In the genomic region with DNA sequence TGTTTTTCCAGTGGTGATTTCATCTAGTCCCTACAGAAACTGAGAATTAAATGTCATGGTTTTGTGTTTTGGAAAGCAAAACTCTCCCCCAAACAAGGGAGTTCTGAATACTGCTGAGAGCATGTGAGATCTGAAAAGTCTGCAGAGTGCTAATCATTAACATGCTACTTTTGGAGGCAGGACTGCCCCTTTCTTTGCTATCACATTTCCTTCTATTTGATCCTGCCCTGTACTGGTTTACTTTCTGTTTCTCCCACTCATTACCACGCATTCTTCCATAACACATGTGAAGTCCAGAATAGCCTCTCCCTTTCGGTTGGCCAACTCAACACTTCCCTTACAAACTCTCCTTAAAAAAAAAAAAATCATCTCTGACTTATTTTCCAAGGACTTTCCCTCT, we compare ENCODE assay signal across 8 cellular contexts.
DNase-seq lines count a peak whose midpoint lies in the region; ATAC-seq and TF ChIP-seq lines count a peak whose summit lies in the region.

No MANE protein-coding gene starts in this region.

- no peaks in the 10 kb centered on the region for H3K79me2 ChIP-seq in H9 (ENCODE audit: insufficient read depth, low read length)

- H3K4ac ChIP-seq in H9 (ENCODE audit: low read depth, low read length), result no peak overlapping the region

- H4K20me1 ChIP-seq in H9 (ENCODE audit: control insufficient read depth, insufficient read depth, insufficient read length), result no peaks in the 10 kb centered on the region

- H3K4me1 Mint-ChIP-seq in H9, result peaks cover 69 to 86% of the 10 kb centered on the region in 2 experiments
- peaks cover 14% of the 10 kb centered on the region for H3K4me1 Mint-ChIP-seq in stimulated activated effector memory CD8-positive, alpha-beta T cell treated with anti-CD3 and anti-CD28 coated beads, Interleukin-12 subunit alpha, Interleukin-12 subunit beta, amount 100 ng/mL, for 72 hours

- no peak overlapping the region for H3K56ac ChIP-seq in H9 (ENCODE audit: insufficient read length, low read depth, low read length)

- H3K23ac ChIP-seq in H9 (ENCODE audit: insufficient read length, low read depth, low read length), result no peak overlapping the region

- no peaks in the 10 kb centered on the region for H3K36me3 Mint-ChIP-seq in H9 (ENCODE audit: insufficient read depth in 1 of 3, low read depth in 3 of 3)
- H3K36me3 Mint-ChIP-seq in stimulated activated effector memory CD8-positive, alpha-beta T cell treated with anti-CD3 and anti-CD28 coated beads, Interleukin-12 subunit alpha, Interleukin-12 subunit beta, amount 100 ng/mL, for 72 hours, result no peaks in the 10 kb centered on the region

- intact Hi-C loops in esophagus muscularis mucosa (cut with DNase I), result no loop called here

- H3T11ph ChIP-seq in H9 (ENCODE audit: low read length), result no peak overlapping the region

- no peak overlapping the region for H2BK5ac ChIP-seq in H9 (ENCODE audit: insufficient read length, low read length)

- peaks cover 23% of the 10 kb centered on the region for H3K4me1 ChIP-seq in H9 (ENCODE audit: insufficient read depth, low read length)
- H3K4me1 ChIP-seq in esophagus muscularis mucosa, result peaks cover 45 to 85% (median 84%) of the 10 kb centered on the region in 4 donors
- peaks cover 25% of the 10 kb centered on the region for H3K4me1 ChIP-seq in rectal smooth muscle tissue (ENCODE audit: control insufficient read depth, insufficient read depth, low read length)

- H3K27ac Mint-ChIP-seq in H9, result peak overlapping the region in 1 of 3 experiments; percentile 1; a peak in 1 of 7 replicates
- no peak overlapping the region for H3K27ac Mint-ChIP-seq in stimulated activated effector memory CD8-positive, alpha-beta T cell treated with anti-CD3 and anti-CD28 coated beads, Interleukin-12 subunit alpha, Interleukin-12 subunit beta, amount 100 ng/mL, for 72 hours

- no peak overlapping the region for H2BK20ac ChIP-seq in H9 (ENCODE audit: low read depth, low read length, poor library complexity, severe bottlenecking)

- H3K9me3 Mint-ChIP-seq in H9, result no peaks in the 10 kb centered on the region; a peak in 1 of 5 replicates
- no peaks in the 10 kb centered on the region for H3K9me3 Mint-ChIP-seq in stimulated activated effector memory CD8-positive, alpha-beta T cell treated with anti-CD3 and anti-CD28 coated beads, Interleukin-12 subunit alpha, Interleukin-12 subunit beta, amount 100 ng/mL, for 72 hours

- H2BK15ac ChIP-seq in H9 (ENCODE audit: low read depth, low read length), result no peak overlapping the region

- no peak for TF ChIP-seq POLR2A in esophagus muscularis mucosa (IDR thresholded peaks at IDR 0.05; ENCODE audit: low read depth)

- no peak for TF ChIP-seq CTCF in H9 (conservative IDR thresholded peaks at IDR 0.05)
- TF ChIP-seq CTCF in esophagus muscularis mucosa (IDR thresholded peaks at IDR 0.05), result no peak
- TF ChIP-seq CTCF in WERI-Rb-1 (IDR thresholded peaks at IDR 0.05; ENCODE audit: low read depth, low read length), result no peak

- H3K27ac ChIP-seq in H9 (ENCODE audit: insufficient read length, low read depth, low read length) (peak overlapping the region; percentile 14), esophagus muscularis mucosa (replicated peaks in 1 of 4) (peak overlapping the region; percentile 85 to 91 (median 88)), rectal smooth muscle tissue (ENCODE audit: low read depth, low read length) (peak overlapping the region; percentile 80), WERI-Rb-1 (no peak overlapping the region)

- no peak overlapping the region for H2AFZ ChIP-seq in H9 (ENCODE audit: low read length)

- H3K14ac ChIP-seq in H9 (ENCODE audit: insufficient read depth, low read length), result no peak overlapping the region

- H3K4me3 ChIP-seq in esophagus muscularis mucosa (peak overlapping the region; percentile 1 to 33 (median 3)), rectal smooth muscle tissue (ENCODE audit: low read length) (peak overlapping the region; percentile 31), WERI-Rb-1 (ENCODE audit: low read depth, low read length) (no peak overlapping the region)

- no CpG with 5 or more reads among the region's 2 CpGs for WGBS in H9 (ENCODE audit: extremely low coverage, insufficient read length, low lambda C conversion rate)
- WGBS in esophagus muscularis mucosa, result 5% methylated on average over 2 of the region's 2 CpGs

- no peak overlapping the region for H4K8ac ChIP-seq in H9 (replicated peaks; ENCODE audit: insufficient read length, low read depth, low read length)

- H3K9me3 ChIP-seq in H9 (ENCODE audit: control insufficient read depth, low read depth, low read length), result no peaks in the 10 kb centered on the region
- no peaks in the 10 kb centered on the region for H3K9me3 ChIP-seq in esophagus muscularis mucosa
- no peaks in the 10 kb centered on the region for H3K9me3 ChIP-seq in WERI-Rb-1 (ENCODE audit: severe bottlenecking)

- H4K91ac ChIP-seq in H9 (ENCODE audit: insufficient read length, low read depth, low read length), result no peak overlapping the region

- H2AK5ac ChIP-seq in H9 (ENCODE audit: insufficient read length, low read length), result no peak overlapping the region

- H4K5ac ChIP-seq in H9 (ENCODE audit: insufficient read length, low read depth, low read length), result no peak overlapping the region

- H3K79me1 ChIP-seq in H9 (ENCODE audit: insufficient read depth, low read depth, low read length, poor library complexity, severe bottlenecking), result no peaks in the 10 kb centered on the region

- H3K9ac ChIP-seq in H9 (ENCODE audit: extremely low read depth, insufficient read length, low read length), result no peak overlapping the region
- H3K9ac ChIP-seq in rectal smooth muscle tissue (ENCODE audit: low read length), result no peak overlapping the region

- no peak for ATAC-seq in stimulated activated effector memory CD8-positive, alpha-beta T cell treated with anti-CD3 and anti-CD28 coated beads, Interleukin-12 subunit alpha, Interleukin-12 subunit beta, amount 100 ng/mL, for 72 hours

- H2BK120ac ChIP-seq in H9 (ENCODE audit: low read depth, low read length, poor library complexity, severe bottlenecking), result no peak overlapping the region

- no peaks in the 10 kb centered on the region for H3K27me3 Mint-ChIP-seq in H9 (ENCODE audit: low read depth)

- no peak overlapping the region for H3K18ac ChIP-seq in H9 (ENCODE audit: insufficient read length, low read depth, low read length)

- peak; percentile 84 for DNase-seq in EH (ENCODE audit: low read depth)
- no peak for DNase-seq in H9
- DNase-seq in NCI-H2029 treated with DMSO at 0.1 percent for 48 hours (lab: John Stamatoyannopoulos, UW), result peak; percentile 56
- DNase-seq in esophagus muscularis mucosa (ENCODE audit: extremely low spot score), result no peak
- DNase-seq in WERI-Rb-1, result no peak
- DNase-seq in NK-92 (lab: John Stamatoyannopoulos, UW; ENCODE audit: unreplicated experiment), result no peak
- DNase-seq in stimulated activated effector memory CD8-positive, alpha-beta T cell treated with anti-CD3 and anti-CD28 coated beads, Interleukin-12 subunit alpha, Interleukin-12 subunit beta, amount 100 ng/mL, for 72 hours (ENCODE audit: low spot score in 2 of 2), result no peak

- no peaks in the 10 kb centered on the region for H3K36me3 ChIP-seq in esophagus muscularis mucosa
- H3K36me3 ChIP-seq in rectal smooth muscle tissue (ENCODE audit: control insufficient read depth, insufficient read depth, low read length), result no peaks in the 10 kb centered on the region
- no peaks in the 10 kb centered on the region for H3K36me3 ChIP-seq in WERI-Rb-1

- no peaks in the 10 kb centered on the region for H3K27me3 ChIP-seq in H9 (ENCODE audit: insufficient read depth, low read length)
- H3K27me3 ChIP-seq in esophagus muscularis mucosa, result no peaks in the 10 kb centered on the region
- H3K27me3 ChIP-seq in rectal smooth muscle tissue (ENCODE audit: control insufficient read depth, insufficient read depth, low read length), result no peaks in the 10 kb centered on the region
- H3K27me3 ChIP-seq in WERI-Rb-1 (ENCODE audit: insufficient read depth, low read depth, severe bottlenecking), result no peaks in the 10 kb centered on the region

- H3K23me2 ChIP-seq in H9 (ENCODE audit: insufficient read length, low read depth, low read length, poor library complexity, severe bottlenecking), result no peaks in the 10 kb centered on the region

- no peak overlapping the region for H3K4me2 ChIP-seq in H9 (ENCODE audit: insufficient read depth, insufficient read length, low read length)

- H3K4me3 Mint-ChIP-seq in H9, result peak overlapping the region in 1 of 2 experiments; percentile 38; a peak in 2 of 5 replicates
- H3K4me3 Mint-ChIP-seq in stimulated activated effector memory CD8-positive, alpha-beta T cell treated with anti-CD3 and anti-CD28 coated beads, Interleukin-12 subunit alpha, Interleukin-12 subunit beta, amount 100 ng/mL, for 72 hours, result no peak overlapping the region

- no peak overlapping the region for H2BK12ac ChIP-seq in H9 (ENCODE audit: insufficient read length, low read depth, low read length)

- TF ChIP-seq EP300 in esophagus muscularis mucosa (IDR thresholded peaks at IDR 0.05), result no peak

Comparison
In these comparisons a context has a peak if more than half of its experiments do, and no peak if none do; other contexts are left out.
1. DNase-seq: peak in EH (single experiment) and NCI-H2029 treated with DMSO at 0.1 percent for 48 hours (single experiment); none in H9 (single experiment), esophagus muscularis mucosa (single experiment), WERI-Rb-1 (single experiment), NK-92 (single experiment) and stimulated activated effector memory CD8-positive, alpha-beta T cell treated with anti-CD3 and anti-CD28 coated beads, Interleukin-12 subunit alpha, Interleukin-12 subunit beta, amount 100 ng/mL, for 72 hours (0 of 2).